In genomic region chr12:57545809-57546437, GRCh38 we compare ENCODE assay signal across 8 cellular contexts. TPM values are rescaled to one million over a fixed set of nuclear protein-coding genes. Genes with fewer than 3 reads are reported as not detected.
DNase-seq lines count a peak whose midpoint lies in the region; ATAC-seq and TF ChIP-seq lines count a peak whose summit lies in the region.

No MANE protein-coding gene starts in this region.

- DNase-seq in stimulated activated CD4-positive, alpha-beta T cell treated with anti-CD3 and anti-CD28 coated beads, Interleukin-1b, Interleukin-23, amount 100 ng/mL, for 48 hours, result peak; percentile 41
- no peak for DNase-seq in stimulated activated CD4-positive, alpha-beta T cell treated with anti-CD3 and anti-CD28 coated beads, Interleukin-12 subunit alpha, Interleukin-12 subunit beta, amount 100 ng/mL, for 4 hours
- DNase-seq in ascending aorta (ENCODE audit: low spot score in 2 of 2), result no peak
- DNase-seq in lung (ENCODE audit: low spot score), result no peak
- no peak for DNase-seq in vagina (ENCODE audit: extremely low spot score in 2 of 2)
- no peak for DNase-seq in SK-N-DZ (ENCODE audit: low spot score)
- no peak for DNase-seq in erythroblast (lab: John Stamatoyannopoulos, UW)

- H3K27ac ChIP-seq in ascending aorta, result peak overlapping the region; percentile 88 to 92
- peak overlapping the region; percentile 89 to 93 for H3K27ac ChIP-seq in lung (ENCODE audit: low read depth in 1 of 2, low read length in 1 of 2)
- H3K27ac ChIP-seq in vagina, result peak overlapping the region; percentile 94

- WGBS in lung, 2 donors, result 61 to 69% methylated on average over 15 of the region's 15 CpGs

- TF ChIP-seq POLR2A in vagina (IDR thresholded peaks at IDR 0.05), result no peak
- no peak for TF ChIP-seq POLR2A in erythroblast (IDR thresholded peaks at IDR 0.05; ENCODE audit: low read length)

- intact Hi-C loops in ascending aorta (cut with DNase I) (no loop called here), vagina (cut with DNase I) (no loop called here)

- H3K9me3 ChIP-seq in ascending aorta (no peaks in the 10 kb centered on the region), lung (ENCODE audit: control insufficient read depth in 2 of 2, insufficient read depth in 1 of 2, low read length in 1 of 2) (no peaks in the 10 kb centered on the region), vagina (no peaks in the 10 kb centered on the region)

- ATAC-seq in lung (ENCODE audit: insufficient read depth, low FRiP score) (no peak), HG03095 (IDR thresholded peaks at IDR 0.05; ENCODE audit: unreplicated experiment) (no peak)

- peak overlapping the region; percentile 97 to 98 for H3K4me3 ChIP-seq in ascending aorta
- H3K4me3 ChIP-seq in lung, result peak overlapping the region; percentile 93
- H3K4me3 ChIP-seq in vagina, result peak overlapping the region; percentile 90 to 91

- no peaks in the 10 kb centered on the region for H3K27me3 ChIP-seq in ascending aorta
- H3K27me3 ChIP-seq in lung (ENCODE audit: control insufficient read depth, insufficient read depth), result no peaks in the 10 kb centered on the region
- H3K27me3 ChIP-seq in vagina, result no peaks in the 10 kb centered on the region

- H3K36me3 ChIP-seq in ascending aorta (peaks cover 0 to 13% of the 10 kb centered on the region in 2 donors), lung (ENCODE audit: control insufficient read depth in 2 of 2, insufficient read depth in 2 of 2, low read length in 2 of 2) (peaks cover 4 to 8% of the 10 kb centered on the region in 2 donors), vagina (peaks cover 0 to 11% of the 10 kb centered on the region in 2 donors)

- H3K4me1 ChIP-seq in ascending aorta (peaks cover 3 to 17% of the 10 kb centered on the region in 2 donors), lung (ENCODE audit: control insufficient read depth in 2 of 2, insufficient read depth in 2 of 2, low read length in 2 of 2) (peaks cover 8 to 18% of the 10 kb centered on the region in 2 donors), vagina (peaks cover 41% of the 10 kb centered on the region)

- TF ChIP-seq CTCF in ascending aorta (IDR thresholded peaks at IDR 0.05) (no peak), lung (IDR thresholded peaks at IDR 0.05; ENCODE audit: control extremely low read depth, extremely low read depth) (no peak), vagina (IDR thresholded peaks at IDR 0.05) (no peak)

RNA-seq across cellular contexts. Expression of gene DCTN2, which starts 1.1 kb away (rescaled TPM):
- 116 TPM for total RNA-seq in ascending aorta
- total RNA-seq in lung, result 10 to 100 TPM; 78.3 to 90.1 TPM
- polyA plus RNA-seq in lung, result 100 to 1,000 TPM in 1 of 2 donors, 10 to 100 TPM in 1; 60.0 to 110 TPM
- 131 TPM for total RNA-seq in vagina
- 277 and 311 TPM in 2 replicates for polyA plus RNA-seq in SK-N-DZ (2014; cell fraction: cytosol; rRNA removed)
- polyA plus RNA-seq in SK-N-DZ (2014; cell fraction: nucleus; rRNA removed), result 201 and 238 TPM in 2 replicates

RNA-seq across cellular contexts. Expression of gene KIF5A, which starts 3.9 kb away (rescaled TPM):
- total RNA-seq in ascending aorta (not detected), lung (under 1 TPM; 0.21 to 0.34 TPM), vagina (4.4 TPM)
- polyA plus RNA-seq in lung, result under 1 TPM; 0.05 to 0.06 TPM
- polyA plus RNA-seq in SK-N-DZ (2014; cell fraction: cytosol; rRNA removed), result 18.1 and 20.0 TPM in 2 replicates
- polyA plus RNA-seq in SK-N-DZ (2014; cell fraction: nucleus; rRNA removed), result 59.9 and 84.5 TPM in 2 replicates

RNA-seq across cellular contexts. Expression of gene MBD6, which starts 23.3 kb away (rescaled TPM):
- total RNA-seq in ascending aorta, result 48.5 TPM
- total RNA-seq in lung, result 100 to 1,000 TPM in 1 of 2 donors, 10 to 100 TPM in 1; 26.0 to 132 TPM
- 10 to 100 TPM; 36.7 to 42.4 TPM for polyA plus RNA-seq in lung
- 26.8 TPM for total RNA-seq in vagina
- 2.7 and 4.0 TPM in 2 replicates for polyA plus RNA-seq in SK-N-DZ (2014; cell fraction: cytosol; rRNA removed)
- polyA plus RNA-seq in SK-N-DZ (2014; cell fraction: nucleus; rRNA removed), result 10.7 and 37.8 TPM in 2 replicates

RNA-seq across cellular contexts. Expression of gene DDIT3, which starts 25.6 kb away (rescaled TPM):
- total RNA-seq in ascending aorta (0.64 TPM), lung (10 to 100 TPM; 31.0 to 34.7 TPM), vagina (25.0 TPM)
- 10 to 100 TPM; 68.1 to 74.7 TPM for polyA plus RNA-seq in lung
- 36.1 and 40.5 TPM in 2 replicates for polyA plus RNA-seq in SK-N-DZ (2014; cell fraction: cytosol; rRNA removed)
- polyA plus RNA-seq in SK-N-DZ (2014; cell fraction: nucleus; rRNA removed), result 59.9 and 77.2 TPM in 2 replicates

RNA-seq across cellular contexts. Expression of gene PIP4K2C, which starts 45.1 kb away (rescaled TPM):
- total RNA-seq in ascending aorta (153 TPM), lung (10 to 100 TPM; 19.3 to 42.2 TPM), vagina (16.7 TPM)
- 10 to 100 TPM; 13.7 to 22.3 TPM for polyA plus RNA-seq in lung
- 21.4 and 26.5 TPM in 2 replicates for polyA plus RNA-seq in SK-N-DZ (2014; cell fraction: cytosol; rRNA removed)
- polyA plus RNA-seq in SK-N-DZ (2014; cell fraction: nucleus; rRNA removed), result 19.3 and 24.9 TPM in 2 replicates
